8 cellular contexts compared by ENCODE assay signal in genomic region chr15:40893733-40894688, GRCh38. TPM values are rescaled to one million over a fixed set of nuclear protein-coding genes. Genes with fewer than 3 reads are reported as not detected.
DNase-seq lines count a peak whose midpoint lies in the region; ATAC-seq and TF ChIP-seq lines count a peak whose summit lies in the region.

Gene VPS18, plus strand, starts transcription at chr15:40894450. Its CDS starts 319 bp downstream, at chr15:40894769.

- H3K79me2 ChIP-seq in fibroblast of lung (ENCODE audit: control insufficient read depth, insufficient read depth, low read length) = peaks cover 18% of the 10 kb centered on the region

- H3K36me3 Mint-ChIP-seq in activated T-helper 17 cell treated with anti-CD3 and anti-CD28 coated beads, Interleukin-2, amount 50 U/mL, for 72 hours (ENCODE audit: low read depth) = peaks cover 39% of the 10 kb centered on the region
- H3K36me3 Mint-ChIP-seq in natural killer cell treated with Interleukin-12 subunit alpha and Interleukin-12 subunit beta and Interleukin-15 and Interleukin-18, amount 100 ng/mL, for 72 hours = no peaks in the 10 kb centered on the region

- H3K4me3 ChIP-seq in LNCaP clone FGC (ENCODE audit: low read depth, low read length) (peak within 1 kb of the TSS; percentile 96), fibroblast of lung (replicated peaks in 1 of 4; ENCODE audit: control extremely low read depth in 1 of 4, insufficient read depth in 1 of 4, low read depth in 3 of 4, low read length in 4 of 4) (peak within 1 kb of the TSS; percentile 73 to 98 (median 86))

- peak within 1 kb of the TSS; percentile 92 for H3K4me2 ChIP-seq in fibroblast of lung (ENCODE audit: extremely low read depth, insufficient read depth, low read length)

- POLR2A ChIA-PET in RWPE1 (lab: Yijun Ruan, JAX; ENCODE audit: low non-redundant PET) = interaction anchor here (0.6 to 1.3 kb wide), 5 partner anchors 22 to 79 kb away, joined by 3 to 6 read pairs (median 4); no protein-coding TSS in a partner anchor

- H3K9me3 ChIP-seq in fibroblast of lung (ENCODE audit: control insufficient read depth, insufficient read depth, low read depth, low read length) = no peaks in the 10 kb centered on the region

- no peaks in the 10 kb centered on the region for H4K20me1 ChIP-seq in fibroblast of lung (ENCODE audit: control insufficient read depth, extremely low read depth, insufficient read depth, low read length)

- peak within 1 kb of the TSS; percentile 94 for H3K27ac Mint-ChIP-seq in activated T-helper 17 cell treated with anti-CD3 and anti-CD28 coated beads, Interleukin-2, amount 50 U/mL, for 72 hours
- peak within 1 kb of the TSS; percentile 91 to 96 for H3K27ac Mint-ChIP-seq in natural killer cell treated with Interleukin-12 subunit alpha and Interleukin-12 subunit beta and Interleukin-15 and Interleukin-18, amount 100 ng/mL, for 72 hours

- H3K9ac ChIP-seq in fibroblast of lung (ENCODE audit: insufficient read depth, low read length) = peak within 1 kb of the TSS; percentile 96

- peaks cover 13% of the 10 kb centered on the region for H3K4me1 Mint-ChIP-seq in activated T-helper 17 cell treated with anti-CD3 and anti-CD28 coated beads, Interleukin-2, amount 50 U/mL, for 72 hours
- peaks cover 42 to 45% of the 10 kb centered on the region in 2 donors for H3K4me1 Mint-ChIP-seq in natural killer cell treated with Interleukin-12 subunit alpha and Interleukin-12 subunit beta and Interleukin-15 and Interleukin-18, amount 100 ng/mL, for 72 hours (ENCODE audit: low read depth in 2 of 2)

- peak within 1 kb of the TSS; percentile 81 for H2AFZ ChIP-seq in fibroblast of lung (ENCODE audit: low read length)

- H3K4me3 Mint-ChIP-seq in activated T-helper 17 cell treated with anti-CD3 and anti-CD28 coated beads, Interleukin-2, amount 50 U/mL, for 72 hours = peak within 1 kb of the TSS; percentile 94
- H3K4me3 Mint-ChIP-seq in natural killer cell treated with Interleukin-12 subunit alpha and Interleukin-12 subunit beta and Interleukin-15 and Interleukin-18, amount 100 ng/mL, for 72 hours = peak within 1 kb of the TSS; percentile 96

- TF ChIP-seq CTCF in LNCaP clone FGC (IDR thresholded peaks at IDR 0.05; ENCODE audit: control insufficient read depth, extremely low read depth, insufficient read depth) (peak; percentile 84), RWPE1 (conservative IDR thresholded peaks at IDR 0.05; ENCODE audit: low read depth) (peak; percentile 98), fibroblast of lung (conservative IDR thresholded peaks at IDR 0.05 in 1 of 2, IDR thresholded peaks at IDR 0.05 in 1 of 2; ENCODE audit: low read depth in 1 of 2, low read length in 2 of 2) (peak; percentile 64 to 77)

- CTCF ChIA-PET in RWPE1 (lab: Yijun Ruan, JAX) = interaction anchor here (0.5 to 5.0 kb wide), 32 partner anchors 9 to 667 kb away, joined by 3 to 157 read pairs (median 4); partner anchors contain the start of genes PPP1R14D and RHOV

- peak; percentile 99 for ATAC-seq in activated T-helper 17 cell treated with anti-CD3 and anti-CD28 coated beads, Interleukin-2, amount 50 U/mL, for 72 hours (replicated peaks)
- ATAC-seq in natural killer cell treated with Interleukin-12 subunit alpha and Interleukin-12 subunit beta and Interleukin-15 and Interleukin-18, amount 100 ng/mL, for 72 hours = peak; percentile 98
- ATAC-seq in stimulated activated naive CD8-positive, alpha-beta T cell treated with anti-CD3 and anti-CD28 coated beads, Interleukin-15, Interleukin-2, amounts not matched to agents 100 U/mL and 50 U/mL, for 24 hours = peak; percentile 97

- H3K27me3 Mint-ChIP-seq in activated T-helper 17 cell treated with anti-CD3 and anti-CD28 coated beads, Interleukin-2, amount 50 U/mL, for 72 hours = no peaks in the 10 kb centered on the region
- peaks cover 0 to 6% of the 10 kb centered on the region in 2 donors for H3K27me3 Mint-ChIP-seq in natural killer cell treated with Interleukin-12 subunit alpha and Interleukin-12 subunit beta and Interleukin-15 and Interleukin-18, amount 100 ng/mL, for 72 hours

- peak within 1 kb of the TSS; percentile 89 for H3K27ac ChIP-seq in RWPE1
- peak within 1 kb of the TSS; percentile 96 for H3K27ac ChIP-seq in fibroblast of lung (ENCODE audit: insufficient read depth, low read length)

- peaks cover 5% of the 10 kb centered on the region for H3K36me3 ChIP-seq in fibroblast of lung (ENCODE audit: control insufficient read depth, insufficient read depth, low read length)

- DNase-seq in ELR (ENCODE audit: low read depth) (peak; percentile 96), H4 (ENCODE audit: low spot score) (peak; percentile 96), LNCaP clone FGC (ENCODE audit: low read depth) (peak; percentile 92), RWPE1 (ENCODE audit: low spot score) (peak; percentile 92), fibroblast of lung (ENCODE audit: low read depth in 2 of 2) (peak; percentile 95 to 97)
- peak; percentile 98 for DNase-seq in natural killer cell treated with Interleukin-12 subunit alpha and Interleukin-12 subunit beta and Interleukin-15 and Interleukin-18, amount 100 ng/mL, for 72 hours (ENCODE audit: low spot score)
- DNase-seq in stimulated activated naive CD8-positive, alpha-beta T cell treated with anti-CD3 and anti-CD28 coated beads, Interleukin-15, Interleukin-2, amounts not matched to agents 100 U/mL and 50 U/mL, for 24 hours = peak; percentile 100

- H3K9me3 Mint-ChIP-seq in activated T-helper 17 cell treated with anti-CD3 and anti-CD28 coated beads, Interleukin-2, amount 50 U/mL, for 72 hours = no peaks in the 10 kb centered on the region
- no peaks in the 10 kb centered on the region for H3K9me3 Mint-ChIP-seq in natural killer cell treated with Interleukin-12 subunit alpha and Interleukin-12 subunit beta and Interleukin-15 and Interleukin-18, amount 100 ng/mL, for 72 hours

- H3K4me1 ChIP-seq in fibroblast of lung (ENCODE audit: control insufficient read depth, extremely low read depth, insufficient read depth, low read length) = peaks cover 8% of the 10 kb centered on the region

- H3K27me3 ChIP-seq in fibroblast of lung (ENCODE audit: control insufficient read depth, insufficient read depth, low read length) = no peaks in the 10 kb centered on the region

RNA-seq across cellular contexts. Expression of gene VPS18, which starts in this region (rescaled TPM):
- total RNA-seq in H4 (2014; rRNA removed; shearing (Covaris generic)) = 13.3 and 18.5 TPM in 2 replicates
- 10 to 100 TPM in 1 of 2 donors, 1 to 10 TPM in 1; 5.6 to 12.0 TPM for total RNA-seq in activated T-helper 17 cell treated with anti-CD3 and anti-CD28 coated beads, Interleukin-2, amount 50 U/mL, for 72 hours
- 33.4 and 36.7 TPM in 2 replicates for total RNA-seq in fibroblast of lung
- 15.5 and 21.3 TPM in 2 replicates for polyA plus RNA-seq in fibroblast of lung
- 23.4 and 29.5 TPM in 2 replicates for polyA plus RNA-seq in fibroblast of lung (2012)
- 75.7 and 108 TPM in 2 replicates for polyA minus RNA-seq in fibroblast of lung (ENCODE audit: low replicate concordance)
- 10 to 100 TPM; 22.8 to 27.3 TPM for total RNA-seq in natural killer cell treated with Interleukin-12 subunit alpha and Interleukin-12 subunit beta and Interleukin-15 and Interleukin-18, amount 100 ng/mL, for 72 hours

Comparison
In these comparisons a context has a peak if more than half of its experiments do, and no peak if none do; other contexts are left out.
1. Peak in every context shown above with its lines: DNase-seq, ATAC-seq, H3K4me3 ChIP-seq and H3K27ac ChIP-seq.